26 cellular contexts compared by ENCODE assay signal in genomic region chr14:73209943-73210342, GRCh38. TPM values are rescaled to one million over a fixed set of nuclear protein-coding genes. Genes with fewer than 3 reads are reported as not detected.
DNase-seq lines count a peak whose midpoint lies in the region; ATAC-seq and TF ChIP-seq lines count a peak whose summit lies in the region.
"Had no signal": no experiment of that assay in that cellular context is flagged by ENCODE, and none has a peak within 500 bp of the region (broad histone marks: within the 10 kb centered on the region; RNA-seq: fewer than 3 reads in every experiment).

No MANE protein-coding gene starts in this region.

- H3K27ac Mint-ChIP-seq in T-helper 17 cell = peak overlapping the region; percentile 21
- H3K27ac Mint-ChIP-seq: activated CD8-positive, alpha-beta T cell treated with anti-CD3 and anti-CD28 coated beads, Interleukin-2, amount 10 ng/mL, durations not matched to agents 7 days and 5 days; activated naive CD4-positive, alpha-beta T cell treated with anti-CD3 and anti-CD28 coated beads, Interleukin-2, amount 50 U/mL, for 72 hours; natural killer cell treated with Interleukin-12 subunit alpha and Interleukin-12 subunit beta and Interleukin-15 and Interleukin-18, amount 100 ng/mL, for 72 hours; stimulated activated naive B cell treated with anti-CD40 and anti-IgM and Interleukin-4, amounts not matched to agents 10 μg/mL and 1 μg/mL and 100 μg/mL, for 72 hours had no signal

- H3K36me3 ChIP-seq in fibroblast of lung (ENCODE audit: control insufficient read depth, insufficient read depth, low read length) (peaks cover 5% of the 10 kb centered on the region), osteoblast (ENCODE audit: insufficient read depth, low read length) (peaks cover 58% of the 10 kb centered on the region), upper lobe of right lung (peaks cover 86% of the 10 kb centered on the region)

- H3K27me3 ChIP-seq in fibroblast of lung (ENCODE audit: control insufficient read depth, insufficient read depth, low read length) = no peaks in the 10 kb centered on the region
- H3K27me3 ChIP-seq in osteoblast (ENCODE audit: insufficient read depth, low read length) = no peaks in the 10 kb centered on the region
- no peaks in the 10 kb centered on the region for H3K27me3 ChIP-seq in upper lobe of right lung
- H3K27me3 ChIP-seq: esophagus squamous epithelium, hepatocyte, tibial artery had no signal

- DNase-seq in ELR (ENCODE audit: low read depth) (peak; percentile 46), T-helper 17 cell (no peak), fibroblast of lung (ENCODE audit: low read depth in 2 of 2) (peak; percentile 75 to 76), osteoblast (ENCODE audit: insufficient read length, low spot score, missing footprints) (no peak), UCSD-AML1 (lab: John Stamatoyannopoulos, UW; ENCODE audit: unreplicated experiment) (no peak), upper lobe of right lung (no peak)
- DNase-seq: activated CD4-positive, CD25-positive, alpha-beta regulatory T cell; activated CD8-positive, alpha-beta T cell treated with anti-CD3 and anti-CD28 coated beads, Interleukin-2, amount 10 ng/mL, durations not matched to agents 7 days and 5 days; activated T-cell treated with anti-CD3 and anti-CD28 coated beads, Interleukin-2, amount 50 U/mL, for 48 hours; effector CD4-positive, alpha-beta T cell; esophagus squamous epithelium; islet precursor cell; KG1; NCI-H1105; NCI-H526; SHP77 treated with DMSO at 0.1 percent for 48 hours; stimulated activated CD4-positive, alpha-beta T cell treated with anti-CD3 and anti-CD28 coated beads, Interleukin-15, amount 100 ng/mL, for 24 hours; stimulated activated naive B cell treated with anti-CD40 and anti-IgM and Interleukin-4, amounts not matched to agents 10 μg/mL and 1 μg/mL and 100 μg/mL, for 72 hours; tibial artery had no signal

- H4K20me1 ChIP-seq in fibroblast of lung (ENCODE audit: control insufficient read depth, extremely low read depth, insufficient read depth, low read length) (no peaks in the 10 kb centered on the region), osteoblast (ENCODE audit: insufficient read depth, low read length) (no peaks in the 10 kb centered on the region)

- TF ChIP-seq CTCF in fibroblast of lung (conservative IDR thresholded peaks at IDR 0.05 in 1 of 2, IDR thresholded peaks at IDR 0.05 in 1 of 2; ENCODE audit: low read depth in 1 of 2, low read length in 2 of 2) = no peak
- TF ChIP-seq CTCF in osteoblast (IDR thresholded peaks at IDR 0.05; ENCODE audit: extremely low read depth, low read depth, low read length) = no peak
- no peak for TF ChIP-seq CTCF in upper lobe of right lung (IDR thresholded peaks at IDR 0.05)

- no peak overlapping the region for H3K27ac ChIP-seq in fibroblast of lung (ENCODE audit: insufficient read depth, low read length)
- peak overlapping the region; percentile 37 for H3K27ac ChIP-seq in osteoblast (ENCODE audit: low read depth, low read length)
- no peak overlapping the region for H3K27ac ChIP-seq in upper lobe of right lung
- H3K27ac ChIP-seq: esophagus squamous epithelium, hepatocyte, prostate gland had no signal

- no peak overlapping the region for H3K4me3 ChIP-seq in fibroblast of lung (replicated peaks in 1 of 4; ENCODE audit: control extremely low read depth in 1 of 4, insufficient read depth in 1 of 4, low read depth in 3 of 4, low read length in 4 of 4)
- H3K4me3 ChIP-seq in osteoblast (ENCODE audit: insufficient read depth, low read length) = no peak overlapping the region
- no peak overlapping the region for H3K4me3 ChIP-seq in upper lobe of right lung
- H3K4me3 ChIP-seq: esophagus squamous epithelium, hepatocyte, prostate gland, tibial artery had no signal

- H3K4me2 ChIP-seq in fibroblast of lung (ENCODE audit: extremely low read depth, insufficient read depth, low read length) (peak overlapping the region; percentile 18), osteoblast (ENCODE audit: insufficient read depth, low read length) (peak overlapping the region; percentile 39)
- H3K4me2 ChIP-seq: hepatocyte had no signal

- no peaks in the 10 kb centered on the region for H3K27me3 Mint-ChIP-seq in T-helper 17 cell
- H3K27me3 Mint-ChIP-seq: natural killer cell treated with Interleukin-12 subunit alpha and Interleukin-12 subunit beta and Interleukin-15 and Interleukin-18, amount 100 ng/mL, for 72 hours; stimulated activated naive B cell treated with anti-CD40 and anti-IgM and Interleukin-4, amounts not matched to agents 10 μg/mL and 1 μg/mL and 100 μg/mL, for 72 hours had no signal

- H3K9ac ChIP-seq in fibroblast of lung (ENCODE audit: insufficient read depth, low read length) = no peak overlapping the region

- H2AFZ ChIP-seq in fibroblast of lung (ENCODE audit: low read length) (no peak overlapping the region), osteoblast (ENCODE audit: low read length) (no peak overlapping the region)
- H2AFZ ChIP-seq: hepatocyte had no signal

- H3K4me1 Mint-ChIP-seq in T-helper 17 cell = no peaks in the 10 kb centered on the region
- H3K4me1 Mint-ChIP-seq: stimulated activated naive B cell treated with anti-CD40 and anti-IgM and Interleukin-4, amounts not matched to agents 10 μg/mL and 1 μg/mL and 100 μg/mL, for 72 hours had no signal

- no peaks in the 10 kb centered on the region for H3K9me3 ChIP-seq in T-helper 17 cell (ENCODE audit: control insufficient read depth, low read length, poor library complexity, severe bottlenecking)
- no peaks in the 10 kb centered on the region for H3K9me3 ChIP-seq in fibroblast of lung (ENCODE audit: control insufficient read depth, insufficient read depth, low read depth, low read length)
- no peaks in the 10 kb centered on the region for H3K9me3 ChIP-seq in osteoblast (ENCODE audit: low read depth, low read length)
- H3K9me3 ChIP-seq in upper lobe of right lung = no peaks in the 10 kb centered on the region
- H3K9me3 ChIP-seq: esophagus squamous epithelium, prostate gland, tibial artery had no signal

- H3K4me3 Mint-ChIP-seq in T-helper 17 cell = no peak overlapping the region
- H3K4me3 Mint-ChIP-seq: activated CD8-positive, alpha-beta T cell treated with anti-CD3 and anti-CD28 coated beads, Interleukin-2, amount 10 ng/mL, durations not matched to agents 7 days and 5 days; natural killer cell treated with Interleukin-12 subunit alpha and Interleukin-12 subunit beta and Interleukin-15 and Interleukin-18, amount 100 ng/mL, for 72 hours; stimulated activated naive B cell treated with anti-CD40 and anti-IgM and Interleukin-4, amounts not matched to agents 10 μg/mL and 1 μg/mL and 100 μg/mL, for 72 hours had no signal

- intact Hi-C loops in upper lobe of right lung (cut with DNase I) = no loop called here

- no peaks in the 10 kb centered on the region for H3K79me2 ChIP-seq in fibroblast of lung (ENCODE audit: control insufficient read depth, insufficient read depth, low read length)
- no peaks in the 10 kb centered on the region for H3K79me2 ChIP-seq in osteoblast (ENCODE audit: insufficient read depth, low read length)
- H3K79me2 ChIP-seq: hepatocyte had no signal

- ATAC-seq in T-helper 17 cell (no peak), GM18873 (IDR thresholded peaks at IDR 0.05; ENCODE audit: low FRiP score, unreplicated experiment) (no peak), GM18858 (IDR thresholded peaks at IDR 0.05; ENCODE audit: unreplicated experiment) (no peak), upper lobe of right lung (no peak)
- ATAC-seq: activated CD8-positive, alpha-beta T cell treated with anti-CD3 and anti-CD28 coated beads, Interleukin-2, amount 10 ng/mL, durations not matched to agents 7 days and 5 days; activated naive CD4-positive, alpha-beta T cell treated with anti-CD3 and anti-CD28 coated beads, Interleukin-2, amount 50 U/mL, for 72 hours; HCT116; stimulated activated naive B cell treated with anti-CD40 and anti-IgM and Interleukin-4, amounts not matched to agents 10 μg/mL and 1 μg/mL and 100 μg/mL, for 72 hours had no signal

- peaks cover 3% of the 10 kb centered on the region for H3K36me3 Mint-ChIP-seq in T-helper 17 cell (ENCODE audit: low read depth)

- H3K4me1 ChIP-seq in fibroblast of lung (ENCODE audit: control insufficient read depth, extremely low read depth, insufficient read depth, low read length) = peaks cover 5% of the 10 kb centered on the region
- peaks cover 21% of the 10 kb centered on the region for H3K4me1 ChIP-seq in osteoblast (ENCODE audit: insufficient read depth, low read length)
- no peaks in the 10 kb centered on the region for H3K4me1 ChIP-seq in upper lobe of right lung
- H3K4me1 ChIP-seq: prostate gland had no signal

RNA-seq across cellular contexts. Expression of gene PAPLN, which starts 27.4 kb away (rescaled TPM):
- total RNA-seq in T-helper 17 cell (not detected), fibroblast of lung (6.9 and 9.5 TPM in 2 replicates), osteoblast (5.3 and 5.8 TPM in 2 replicates), upper lobe of right lung (20.2 TPM)
- 1.3 and 1.4 TPM in 2 replicates for polyA plus RNA-seq in fibroblast of lung
- polyA plus RNA-seq in fibroblast of lung (2012) = 1.2 and 1.4 TPM in 2 replicates
- polyA minus RNA-seq in fibroblast of lung (ENCODE audit: low replicate concordance) = 0.86 and 1.1 TPM in 2 replicates

Comparison
In these comparisons a context has a peak if more than half of its experiments do, and no peak if none do; other contexts are left out.
1. DNase-seq: peak in ELR (single experiment) and fibroblast of lung (2 of 2); none in T-helper 17 cell (0 of 3), osteoblast (single experiment), UCSD-AML1 (single experiment) and upper lobe of right lung (single experiment).